ENCODE assay signal across 22 cellular contexts in the genomic region with DNA sequence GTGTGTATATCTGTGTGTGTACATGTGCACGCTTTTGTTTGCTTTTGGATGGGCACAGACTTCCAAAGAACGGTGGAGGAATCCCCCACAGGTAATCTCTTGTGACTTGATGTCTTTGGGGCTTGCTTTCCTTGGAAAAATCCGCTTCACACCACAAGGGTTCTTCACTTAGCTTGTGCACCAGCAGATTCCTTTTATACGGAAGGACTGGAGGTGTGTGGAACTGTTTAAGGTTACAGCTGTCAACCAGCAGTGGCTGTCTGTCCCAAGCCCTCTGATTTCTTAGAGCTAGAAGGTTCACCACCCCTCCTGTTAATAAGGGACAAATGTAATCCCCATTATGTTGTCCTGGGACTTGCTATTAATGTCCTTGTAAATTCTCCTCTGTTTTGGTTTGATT.
DNase-seq lines count a peak whose midpoint lies in the region; ATAC-seq, FAIRE-seq and TF ChIP-seq lines count a peak whose summit lies in the region.
"Had no signal": no experiment of that assay in that cellular context is flagged by ENCODE, and none has a peak within 500 bp of the region (broad histone marks: within the 10 kb centered on the region; RNA-seq: fewer than 3 reads in every experiment).

No MANE protein-coding gene starts in this region.

- H3K27ac ChIP-seq in hepatocyte: peak overlapping the region; percentile 73
- H3K27ac ChIP-seq in trophoblast cell (ENCODE audit: low read depth, low read length): peak overlapping the region; percentile 21
- no peak overlapping the region for H3K27ac ChIP-seq in MM.1S (ENCODE audit: low read length)
- H3K27ac ChIP-seq: GM23248, Peyer's patch, SK-N-MC had no signal

- H3K79me1 ChIP-seq in trophoblast cell (ENCODE audit: low read length): peaks cover 5% of the 10 kb centered on the region

- H3K27ac Mint-ChIP-seq in mesothelial cell of epicardium: peak overlapping the region; percentile 14
- H3K27ac Mint-ChIP-seq: CD4-positive, alpha-beta memory T cell had no signal

- H3K18ac ChIP-seq in trophoblast cell (ENCODE audit: low read length): peak overlapping the region; percentile 14

- H3K23ac ChIP-seq in trophoblast cell (ENCODE audit: low read length): no peak overlapping the region

- H3K9me2 ChIP-seq in hepatocyte (replicated peaks; ENCODE audit: insufficient read depth) (no peaks in the 10 kb centered on the region), MM.1S (replicated peaks; ENCODE audit: insufficient read depth, low read length) (no peaks in the 10 kb centered on the region)

- H3F3A ChIP-seq in MM.1S (ENCODE audit: insufficient read depth, low read length): no peaks in the 10 kb centered on the region

- H3K4ac ChIP-seq in trophoblast cell (ENCODE audit: low read depth, low read length): peak overlapping the region; percentile 39

- H3K79me2 ChIP-seq in hepatocyte (no peaks in the 10 kb centered on the region), trophoblast cell (ENCODE audit: control insufficient read depth, insufficient read depth, low read length, poor library complexity) (no peaks in the 10 kb centered on the region), MM.1S (ENCODE audit: low read length) (no peaks in the 10 kb centered on the region)

- FAIRE-seq in urothelium cell line (lab: Jason Lieb, UNC): peak; percentile 30
- FAIRE-seq: G401.6, HTR-8/SVneo had no signal

- peak overlapping the region; percentile 70 for H4K91ac ChIP-seq in trophoblast cell (ENCODE audit: low read depth, low read length)

- H4K20me1 ChIP-seq in hepatocyte (ENCODE audit: insufficient read depth, poor library complexity, severe bottlenecking): no peaks in the 10 kb centered on the region
- no peaks in the 10 kb centered on the region for H4K20me1 ChIP-seq in MM.1S (ENCODE audit: insufficient read depth, low read length)

- TF ChIP-seq CTCF in hepatocyte (IDR thresholded peaks at IDR 0.05; ENCODE audit: poor library complexity) (no peak), mesothelial cell of epicardium (IDR thresholded peaks at IDR 0.05; ENCODE audit: unreplicated experiment) (no peak), MM.1S (IDR thresholded peaks at IDR 0.05; ENCODE audit: low read length) (no peak)

- H3K4me3 ChIP-seq in hepatocyte (no peak overlapping the region), trophoblast cell (ENCODE audit: low read depth, low read length) (no peak overlapping the region), MM.1S (ENCODE audit: low read length) (no peak overlapping the region)
- H3K4me3 ChIP-seq: GM23248, Peyer's patch, SK-N-MC had no signal

- peak overlapping the region; percentile 9 for H3K4me2 ChIP-seq in hepatocyte
- H3K4me2 ChIP-seq in trophoblast cell (ENCODE audit: low read length): no peak overlapping the region
- no peak overlapping the region for H3K4me2 ChIP-seq in MM.1S (ENCODE audit: low read depth, low read length)

- DNase-seq in hepatocyte (ENCODE audit: low spot score) (no peak), mesothelial cell of epicardium (ENCODE audit: low spot score in 2 of 2, unreplicated experiment in 2 of 2) (no peak), trophoblast cell (peak in 1 of 2 donors; percentile 31), urothelium cell line (ENCODE audit: low spot score) (no peak), MM.1S (no peak)
- no peak for DNase-seq in activated T-cell treated with anti-CD3 and anti-CD28 coated beads, Interleukin-2, amount 50 U/mL, for 4 hours
- DNase-seq: C1 segment of cervical spinal cord; CD4-positive, alpha-beta memory T cell; COR-L47; GM23248; H7; KBM-7; NCI-H1048; NCI-H1694; NCI-H2029 treated with DMSO at 0.1 percent for 48 hours; NCI-H526 treated with DMSO at 0.1 percent for 48 hours; Peyer's patch; SHP77 treated with DMSO at 0.1 percent for 48 hours had no signal

- no peaks in the 10 kb centered on the region for H3K27me3 Mint-ChIP-seq in mesothelial cell of epicardium (ENCODE audit: low read depth)
- no peaks in the 10 kb centered on the region for H3K27me3 Mint-ChIP-seq in activated T-cell treated with anti-CD3 and anti-CD28 coated beads, Interleukin-2, amount 50 U/mL, for 4 hours (ENCODE audit: low read depth)
- H3K27me3 Mint-ChIP-seq: CD4-positive, alpha-beta memory T cell had no signal

- H3K4me1 Mint-ChIP-seq in mesothelial cell of epicardium: peaks cover 5% of the 10 kb centered on the region
- no peaks in the 10 kb centered on the region for H3K4me1 Mint-ChIP-seq in activated T-cell treated with anti-CD3 and anti-CD28 coated beads, Interleukin-2, amount 50 U/mL, for 4 hours (ENCODE audit: low read depth)
- H3K4me1 Mint-ChIP-seq: CD4-positive, alpha-beta memory T cell had no signal

- no peak overlapping the region for H3K9ac ChIP-seq in trophoblast cell (ENCODE audit: low read length)
- no peak overlapping the region for H3K9ac ChIP-seq in MM.1S (ENCODE audit: low read length)
- H3K9ac ChIP-seq: GM23248 had no signal

- peak overlapping the region; percentile 35 for H2BK120ac ChIP-seq in trophoblast cell (ENCODE audit: insufficient read depth, low read length, poor library complexity)

- no peak overlapping the region for H3K4me3 Mint-ChIP-seq in mesothelial cell of epicardium
- no peak overlapping the region for H3K4me3 Mint-ChIP-seq in activated T-cell treated with anti-CD3 and anti-CD28 coated beads, Interleukin-2, amount 50 U/mL, for 4 hours
- H3K4me3 Mint-ChIP-seq: CD4-positive, alpha-beta memory T cell had no signal

- ATAC-seq in HG02938 (IDR thresholded peaks at IDR 0.05; ENCODE audit: unreplicated experiment): no peak
- ATAC-seq in activated T-cell treated with anti-CD3 and anti-CD28 coated beads, Interleukin-2, amount 50 U/mL, for 4 hours: no peak

- H3K36me3 Mint-ChIP-seq in mesothelial cell of epicardium: peaks cover 11% of the 10 kb centered on the region
- peaks cover 76% of the 10 kb centered on the region for H3K36me3 Mint-ChIP-seq in activated T-cell treated with anti-CD3 and anti-CD28 coated beads, Interleukin-2, amount 50 U/mL, for 4 hours (ENCODE audit: insufficient read depth)

- peak overlapping the region; percentile 62 for H4K8ac ChIP-seq in trophoblast cell (ENCODE audit: low read depth, low read length)

- peak overlapping the region; percentile 69 for H2BK5ac ChIP-seq in trophoblast cell (ENCODE audit: low read depth, low read length, poor library complexity)

- peaks cover 12% of the 10 kb centered on the region for H3K4me1 ChIP-seq in hepatocyte (ENCODE audit: insufficient read depth)
- H3K4me1 ChIP-seq in trophoblast cell (ENCODE audit: control insufficient read depth in 1 of 2, insufficient read depth in 2 of 2, low read length in 2 of 2): peaks cover 7 to 10% of the 10 kb centered on the region in 2 experiments
- no peaks in the 10 kb centered on the region for H3K4me1 ChIP-seq in MM.1S (ENCODE audit: low read length)
- H3K4me1 ChIP-seq: Peyer's patch had no signal

- H4K12ac ChIP-seq in trophoblast cell (ENCODE audit: low read depth, low read length): no peak overlapping the region

- H2AFZ ChIP-seq in hepatocyte (peak overlapping the region; percentile 5), trophoblast cell (ENCODE audit: insufficient read depth, low read length, poor library complexity) (no peak overlapping the region), MM.1S (ENCODE audit: low read length) (no peak overlapping the region)
- H2AFZ ChIP-seq: GM23248 had no signal

- H2BK12ac ChIP-seq in trophoblast cell (ENCODE audit: low read length): peak overlapping the region; percentile 24

- H3K36me3 ChIP-seq in hepatocyte (replicated peaks; ENCODE audit: insufficient read depth, low read depth) (no peaks in the 10 kb centered on the region), trophoblast cell (ENCODE audit: control insufficient read depth in 1 of 2, insufficient read depth in 2 of 2, low read length in 2 of 2) (no peaks in the 10 kb centered on the region), MM.1S (replicated peaks; ENCODE audit: insufficient read depth, low read length) (no peaks in the 10 kb centered on the region)

- peaks cover 16% of the 10 kb centered on the region for H3K9me3 Mint-ChIP-seq in mesothelial cell of epicardium
- H3K9me3 Mint-ChIP-seq in activated T-cell treated with anti-CD3 and anti-CD28 coated beads, Interleukin-2, amount 50 U/mL, for 4 hours: peaks cover 4% of the 10 kb centered on the region

- H2AK5ac ChIP-seq in trophoblast cell (ENCODE audit: low read length): no peak overlapping the region

- H3K9me3 ChIP-seq in hepatocyte (ENCODE audit: low read depth) (peaks cover 13% of the 10 kb centered on the region), trophoblast cell (ENCODE audit: insufficient read depth, low read depth, low read length) (peaks cover 2% of the 10 kb centered on the region), MM.1S (replicated peaks; ENCODE audit: insufficient read depth, low read length) (no peaks in the 10 kb centered on the region)
- H3K9me3 ChIP-seq: Peyer's patch had no signal

- 76% methylated on average over 4 of the region's 4 CpGs for WGBS in hepatocyte (ENCODE audit: low lambda C conversion rate, missing lambda C conversion rate)
- no CpG with 5 or more reads among the region's 4 CpGs for WGBS in trophoblast cell (ENCODE audit: extremely low coverage, insufficient coverage, insufficient read length)

- no peaks in the 10 kb centered on the region for H3K27me3 ChIP-seq in hepatocyte
- H3K27me3 ChIP-seq in trophoblast cell (ENCODE audit: insufficient read depth, low read length): no peaks in the 10 kb centered on the region
- no peaks in the 10 kb centered on the region for H3K27me3 ChIP-seq in MM.1S (replicated peaks; ENCODE audit: insufficient read depth, low read length)
- H3K27me3 ChIP-seq: Peyer's patch had no signal

- H3K14ac ChIP-seq in trophoblast cell (ENCODE audit: low read length): peak overlapping the region; percentile 47
